Comparison of ENCODE assay signal across 2 cellular contexts in genomic region chr1:91080650-91081049, GRCh38.
TF ChIP-seq lines count a peak whose summit lies in the region.

No MANE protein-coding gene starts in this region.

TF ChIP-seq in SK-N-SH, 30 proteins besides CTCF, POLR2A, EP300 and RAD21 (continued from another document):
- no peak for TF ChIP-seq MAX (IDR thresholded peaks at IDR 0.05; ENCODE audit: low read depth)
- TF ChIP-seq MEF2A (IDR thresholded peaks at IDR 0.05; ENCODE audit: borderline replicate concordance, low read depth), result no peak
- no peak for TF ChIP-seq TCF12 (IDR thresholded peaks at IDR 0.05)
- no peak for TF ChIP-seq SMC3 (IDR thresholded peaks at IDR 0.05; ENCODE audit: low read depth, low read length)
- no peak for TF ChIP-seq USF2 (IDR thresholded peaks at IDR 0.05; ENCODE audit: borderline replicate concordance, low read depth, low read length)
- TF ChIP-seq TAF1 (IDR thresholded peaks at IDR 0.05; ENCODE audit: borderline replicate concordance, low read depth, low read length), result no peak
- TF ChIP-seq NFIC (IDR thresholded peaks at IDR 0.05; ENCODE audit: borderline replicate concordance), result no peak
- no peak for TF ChIP-seq RFX5 (IDR thresholded peaks at IDR 0.05; ENCODE audit: low read length)

TF ChIP-seq in SK-N-SH treated with all-trans-retinoic acid at 6 μM for 48 hours, 23 proteins besides CTCF, POLR2A, EP300 and RAD21 (continued from another document):
- no peak for TF ChIP-seq CSRNP3 (CRISPR knock-in tag; IDR thresholded peaks at IDR 0.05)
- no peak for TF ChIP-seq PPARA (CRISPR knock-in tag; IDR thresholded peaks at IDR 0.05; ENCODE audit: borderline replicate concordance)
